Comparison of ENCODE assay signal across 8 cellular contexts in the genomic region with DNA sequence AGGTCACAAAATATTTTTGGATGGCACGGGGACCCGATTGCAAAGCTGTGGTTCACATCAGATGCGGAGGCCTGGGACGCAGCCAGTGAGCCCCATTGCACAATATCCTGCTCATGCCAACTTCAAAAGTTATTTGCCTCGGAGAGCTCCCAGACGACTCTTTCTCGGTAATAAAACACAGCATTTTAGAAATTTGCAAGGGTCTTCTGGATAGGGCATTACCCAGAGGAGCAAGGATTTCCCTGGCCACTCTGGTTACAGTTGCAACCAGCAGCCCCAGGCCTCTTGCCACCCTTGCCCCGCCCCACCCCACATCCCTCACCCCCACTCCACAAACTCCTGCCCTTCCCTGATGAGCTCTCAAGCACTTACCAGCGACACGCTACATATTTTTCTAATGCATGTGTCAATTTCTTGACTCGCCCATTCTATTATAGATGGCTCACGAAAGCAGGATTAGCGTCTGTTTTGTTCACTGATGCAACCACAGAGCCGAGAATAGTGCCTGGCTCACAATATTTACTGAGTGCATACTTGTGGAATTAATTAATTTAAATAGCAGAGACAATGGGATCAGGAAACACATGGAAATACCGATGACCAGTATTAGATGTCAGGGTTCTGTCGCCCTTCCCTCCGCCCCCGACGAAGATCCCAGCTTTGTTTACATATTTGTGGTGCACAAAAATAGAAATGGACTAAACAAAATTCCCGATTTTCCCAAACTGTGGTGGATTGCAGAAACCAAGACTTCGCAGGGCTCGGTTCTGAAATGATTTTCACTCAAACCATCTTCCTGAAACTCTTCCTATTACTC.
DNase-seq lines count a peak whose midpoint lies in the region; FAIRE-seq and TF ChIP-seq lines count a peak whose summit lies in the region.

No MANE protein-coding gene starts in this region.

- DNase-seq in HS-27A (ENCODE audit: low read depth) = peak; percentile 62
- DNase-seq in SHP77 treated with DMSO at 0.1 percent for 48 hours (lab: John Stamatoyannopoulos, UW) = peak; percentile 72
- DNase-seq in foreskin fibroblast = peak; percentile 83 to 90
- no peak for DNase-seq in GM20000 (ENCODE audit: low spot score)
- no peak for DNase-seq in activated T-cell treated with anti-CD3 and anti-CD28 coated beads, Interleukin-2, amount 50 U/mL, for 1 hour
- DNase-seq in D721Med (ENCODE audit: insufficient read length, low spot score) = no peak
- no peak for DNase-seq in H54 (ENCODE audit: insufficient read length, low spot score)

- TF ChIP-seq POLR2A in H54 (IDR thresholded peaks at IDR 0.05; ENCODE audit: low read depth, low read length) = no peak

- H3K4me3 ChIP-seq in foreskin fibroblast (ENCODE audit: low read depth in 1 of 2, low read length in 2 of 2) = peak overlapping the region; percentile 14 to 28
- H3K4me3 ChIP-seq in skin epidermis = peak overlapping the region in 3 of 7 experiments; percentile 5 to 11 (median 10)

- FAIRE-seq in D721Med (lab: Jason Lieb, UNC) = no peak
- FAIRE-seq in H54 (lab: Jason Lieb, UNC) = no peak

- TF ChIP-seq CTCF in foreskin fibroblast (IDR thresholded peaks at IDR 0.05; ENCODE audit: low read depth, low read length) (no peak), GM20000 (IDR thresholded peaks at IDR 0.05; ENCODE audit: extremely low read depth, missing control alignments) (no peak), D721Med (IDR thresholded peaks at IDR 0.05; ENCODE audit: insufficient read depth, missing control alignments) (no peak)

- H3K27ac ChIP-seq in skin epidermis = peak overlapping the region in 19 of 21 experiments; percentile 7 to 80 (median 64)

Comparison
In these comparisons a context has a peak if more than half of its experiments do, and no peak if none do; other contexts are left out.
1. DNase-seq: peak in HS-27A (single experiment), SHP77 treated with DMSO at 0.1 percent for 48 hours (single experiment) and foreskin fibroblast (2 of 2); none in GM20000 (single experiment), activated T-cell treated with anti-CD3 and anti-CD28 coated beads, Interleukin-2, amount 50 U/mL, for 1 hour (single experiment), D721Med (single experiment) and H54 (single experiment).